Comparison of ENCODE assay signal across 8 cellular contexts in the genomic region with DNA sequence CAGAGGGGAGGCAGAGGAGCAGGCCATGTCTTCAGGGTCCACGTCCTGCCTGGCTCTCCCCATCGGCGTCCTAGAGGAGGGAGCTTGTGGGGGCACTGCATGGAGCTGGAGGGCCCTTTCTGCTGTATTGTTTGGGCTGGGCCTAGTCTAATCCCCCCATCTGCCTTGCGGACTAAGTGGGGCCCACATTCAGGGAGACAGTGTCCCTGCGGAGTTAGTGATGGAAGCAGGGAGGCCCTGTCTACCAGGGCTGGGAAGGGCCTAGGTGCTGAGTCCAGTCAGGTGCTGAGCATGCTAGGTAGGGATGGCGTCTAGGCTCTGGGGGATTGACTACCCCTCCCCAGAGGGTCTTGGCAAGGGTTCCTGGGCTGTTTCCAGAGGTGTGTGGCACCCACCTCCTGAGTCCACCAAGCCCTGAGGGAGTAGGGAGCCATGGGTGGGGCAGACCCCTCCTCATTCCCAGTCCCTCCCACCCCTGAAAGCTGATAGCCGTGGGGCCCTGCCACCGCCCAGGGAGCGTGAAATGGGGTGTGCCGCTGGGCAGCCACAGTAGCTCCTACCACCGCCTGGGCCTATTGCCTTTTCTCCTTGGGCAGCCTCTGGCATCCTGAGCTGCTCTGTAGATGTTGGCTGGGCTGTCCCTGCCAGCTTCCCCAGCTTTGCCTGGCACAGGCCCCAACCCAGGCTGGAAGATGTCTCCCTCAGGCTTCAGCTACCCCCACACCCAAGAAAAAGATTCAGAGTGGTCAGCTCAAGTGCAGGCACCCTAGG. TPM values are rescaled to one million over a fixed set of nuclear protein-coding genes. Genes with fewer than 3 reads are reported as not detected.
DNase-seq lines count a peak whose midpoint lies in the region; FAIRE-seq and TF ChIP-seq lines count a peak whose summit lies in the region.

No MANE protein-coding gene starts in this region.

- H3K4me2 ChIP-seq in smooth muscle cell, result peak overlapping the region; percentile 85

- H3K9ac ChIP-seq in smooth muscle cell (ENCODE audit: low read depth), result peak overlapping the region; percentile 57

- no peak for FAIRE-seq in H54 (lab: Jason Lieb, UNC)

- TF ChIP-seq CTCF in VCaP (conservative IDR thresholded peaks at IDR 0.05) (no peak), smooth muscle cell (IDR thresholded peaks at IDR 0.05; ENCODE audit: borderline replicate concordance, insufficient read depth, poor library complexity, severe bottlenecking) (no peak)

- H3K4me1 ChIP-seq in smooth muscle cell (ENCODE audit: low read depth), result peaks cover 34% of the 10 kb centered on the region

- WGBS in smooth muscle cell (ENCODE audit: low lambda C conversion rate), result 75% methylated on average over 11 of the region's 11 CpGs

- DNase-seq in H54 (ENCODE audit: insufficient read length, low spot score) (peak; percentile 0), germinal center (ENCODE audit: low spot score) (peak; percentile 7), smooth muscle cell (lab: John Stamatoyannopoulos, UW; ENCODE audit: unreplicated experiment) (no peak), ureter (ENCODE audit: low spot score) (no peak), DMS 273 (lab: John Stamatoyannopoulos, UW; ENCODE audit: unreplicated experiment) (no peak), NCI-H2196 treated with DMSO at 0.1 percent for 48 hours (lab: John Stamatoyannopoulos, UW; ENCODE audit: unreplicated experiment) (no peak)
- no peak for DNase-seq in stimulated activated CD4-positive, alpha-beta T cell treated with anti-CD3 and anti-CD28 coated beads, Interleukin-15, amount 100 ng/mL, for 24 hours

- H3K27ac ChIP-seq in VCaP (peak overlapping the region; percentile 96; the same call in 1 of the 2 replicates), smooth muscle cell (ENCODE audit: low read depth) (peak overlapping the region; percentile 98)

- H3K79me2 ChIP-seq in smooth muscle cell (ENCODE audit: low read depth), result peaks cover 14% of the 10 kb centered on the region

- no peak for TF ChIP-seq POLR2A in H54 (IDR thresholded peaks at IDR 0.05; ENCODE audit: low read depth, low read length)

- peaks cover 27% of the 10 kb centered on the region for H3F3A ChIP-seq in smooth muscle cell (ENCODE audit: low read depth)

- no peaks in the 10 kb centered on the region for H3K9me3 ChIP-seq in smooth muscle cell (replicated peaks; ENCODE audit: low read depth)

- H2AFZ ChIP-seq in smooth muscle cell (ENCODE audit: low read depth), result no peak overlapping the region

- peaks cover 5% of the 10 kb centered on the region for H4K20me1 ChIP-seq in smooth muscle cell (ENCODE audit: low read depth)

- no peaks in the 10 kb centered on the region for H3K27me3 ChIP-seq in smooth muscle cell (ENCODE audit: low read depth)

- H3K4me3 ChIP-seq in smooth muscle cell, result no peak overlapping the region

- H3K36me3 ChIP-seq in smooth muscle cell (ENCODE audit: low read depth), result no peaks in the 10 kb centered on the region

RNA-seq across cellular contexts. Expression of gene POLD4, which starts 1.9 kb away (rescaled TPM):
- total RNA-seq in smooth muscle cell (61.4 and 78.0 TPM in 2 replicates), ureter (57.9 TPM)
- polyA plus RNA-seq in smooth muscle cell, result 113 and 133 TPM in 2 replicates

RNA-seq across cellular contexts. Expression of gene CLCF1, which starts 18.2 kb away (rescaled TPM):
- 7.3 and 12.2 TPM in 2 replicates for total RNA-seq in smooth muscle cell
- 4.6 and 6.2 TPM in 2 replicates for polyA plus RNA-seq in smooth muscle cell
- 1.4 TPM for total RNA-seq in ureter

RNA-seq across cellular contexts. Expression of gene RAD9A, which starts 36.6 kb away (rescaled TPM):
- total RNA-seq in smooth muscle cell, result 17.3 and 19.5 TPM in 2 replicates
- 20.3 and 21.4 TPM in 2 replicates for polyA plus RNA-seq in smooth muscle cell
- total RNA-seq in ureter, result 26.1 TPM

RNA-seq across cellular contexts. Expression of gene PPP1CA, which starts 46.5 kb away (rescaled TPM):
- 99.3 and 123 TPM in 2 replicates for total RNA-seq in smooth muscle cell
- polyA plus RNA-seq in smooth muscle cell, result 210 and 220 TPM in 2 replicates
- total RNA-seq in ureter, result 124 TPM

RNA-seq across cellular contexts. Expression of gene TBC1D10C, which starts 48.7 kb away (rescaled TPM):
- total RNA-seq in smooth muscle cell, result not detected in 2 replicates
- 0.32 TPM in 1 of 2 replicates, not detected in the other for polyA plus RNA-seq in smooth muscle cell
- total RNA-seq in ureter, result 3.6 TPM

Comparison
In these comparisons a context has a peak if more than half of its experiments do, and no peak if none do; other contexts are left out.
1. DNase-seq: peak in H54 (single experiment) and germinal center (single experiment); none in smooth muscle cell (single experiment), ureter (single experiment), stimulated activated CD4-positive, alpha-beta T cell treated with anti-CD3 and anti-CD28 coated beads, Interleukin-15, amount 100 ng/mL, for 24 hours (single experiment), DMS 273 (single experiment) and NCI-H2196 treated with DMSO at 0.1 percent for 48 hours (single experiment).